ENCODE assay signal across 8 cellular contexts in the genomic region with DNA sequence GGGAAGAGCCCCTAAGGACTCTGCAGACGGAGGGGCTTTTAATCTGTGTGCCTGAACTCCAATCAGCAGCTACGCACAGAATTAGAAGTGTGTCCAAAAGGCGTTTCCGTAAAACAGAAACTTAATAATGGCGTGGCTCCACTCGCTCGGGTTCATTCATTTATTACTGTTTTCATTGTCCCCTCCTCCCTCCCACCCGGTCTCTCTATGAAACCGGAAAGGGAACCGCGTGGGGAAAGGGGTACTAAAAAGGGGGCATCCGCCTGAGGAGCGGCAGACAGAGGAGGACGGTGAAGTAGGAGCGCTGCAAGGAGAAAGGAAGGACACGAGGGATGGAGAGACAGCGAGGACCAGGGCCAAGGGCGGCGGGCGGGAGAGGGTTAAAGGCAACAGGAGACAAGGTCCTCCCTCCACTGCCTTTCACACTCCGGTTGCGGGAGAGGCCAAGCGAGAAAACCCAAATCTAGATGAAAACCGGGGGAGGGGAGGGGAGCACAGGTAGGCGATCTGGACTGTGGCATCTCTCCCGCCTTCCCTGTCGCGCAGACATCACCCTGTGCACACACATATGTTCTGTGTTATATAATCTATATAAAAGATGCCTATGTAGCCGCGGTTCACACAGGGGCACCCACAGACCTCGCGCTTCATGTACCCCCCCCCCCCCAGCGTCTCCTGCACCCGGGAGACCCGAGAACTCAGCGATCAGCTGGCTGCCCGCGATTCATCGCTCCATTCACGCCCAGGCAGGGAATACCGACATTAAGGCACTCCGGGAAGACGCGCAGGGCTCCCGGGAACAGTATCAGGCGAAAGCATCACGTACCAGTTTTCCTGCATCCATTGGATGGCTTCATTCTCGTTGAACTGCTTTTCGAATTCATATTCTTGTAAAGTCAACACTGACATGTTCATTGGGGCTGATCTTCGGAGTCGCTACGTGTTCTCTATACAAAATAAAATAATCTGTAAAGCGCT. TPM values are rescaled to one million over a fixed set of nuclear protein-coding genes. Genes with fewer than 3 reads are reported as not detected.
A peak's percentile ranks its signal among the peaks of the same experiment; 100 is the strongest.
DNase-seq lines count a peak whose midpoint lies in the region; ATAC-seq lines count a peak whose summit lies in the region.

No MANE protein-coding gene starts in this region.

- peak overlapping the region; percentile 92 for H3K27ac Mint-ChIP-seq in activated CD4-positive, alpha-beta memory T cell treated with anti-CD3 and anti-CD28 coated beads, Interleukin-2, amount 10 ng/mL, durations not matched to agents 7 days and 5 days

- DNase-seq in NCI-H510A treated with DMSO at 0.1 percent for 48 hours (lab: John Stamatoyannopoulos, UW): peak; percentile 79
- DNase-seq in activated CD4-positive, alpha-beta memory T cell treated with anti-CD3 and anti-CD28 coated beads, Interleukin-2, amount 10 ng/mL, durations not matched to agents 7 days and 5 days: peak; percentile 53
- peak; percentile 40 for DNase-seq in lung microvascular endothelial cell (ENCODE audit: low read depth in 2 of 2)
- peak; percentile 34 for DNase-seq in stimulated activated CD8-positive, alpha-beta memory T cell treated with anti-CD3 and anti-CD28 coated beads, Interleukin-12 subunit alpha, Interleukin-12 subunit beta, amount 100 ng/mL, for 4 hours (ENCODE audit: low read depth)

- no peaks in the 10 kb centered on the region for H3K9me3 Mint-ChIP-seq in activated CD4-positive, alpha-beta memory T cell treated with anti-CD3 and anti-CD28 coated beads, Interleukin-2, amount 10 ng/mL, durations not matched to agents 7 days and 5 days

- peak; percentile 2 for ATAC-seq in HG02623 (IDR thresholded peaks at IDR 0.05; ENCODE audit: unreplicated experiment)
- ATAC-seq in GM19324 (IDR thresholded peaks at IDR 0.05; ENCODE audit: low FRiP score, unreplicated experiment): no peak

- peaks cover 11% of the 10 kb centered on the region for H3K27me3 Mint-ChIP-seq in activated CD4-positive, alpha-beta memory T cell treated with anti-CD3 and anti-CD28 coated beads, Interleukin-2, amount 10 ng/mL, durations not matched to agents 7 days and 5 days

- peaks cover 32% of the 10 kb centered on the region for H3K4me1 Mint-ChIP-seq in activated CD4-positive, alpha-beta memory T cell treated with anti-CD3 and anti-CD28 coated beads, Interleukin-2, amount 10 ng/mL, durations not matched to agents 7 days and 5 days

- H3K36me3 Mint-ChIP-seq in activated CD4-positive, alpha-beta memory T cell treated with anti-CD3 and anti-CD28 coated beads, Interleukin-2, amount 10 ng/mL, durations not matched to agents 7 days and 5 days (ENCODE audit: low read depth): peaks cover 17% of the 10 kb centered on the region

- WGBS in ectodermal cell, 2 experiments: 0% methylated on average over 48 to 50 of the region's 53 CpGs

- H3K27me3 ChIP-seq in ectodermal cell (ENCODE audit: control insufficient read depth, insufficient read depth, low read length, poor library complexity, severe bottlenecking): no peaks in the 10 kb centered on the region

- peaks cover 22% of the 10 kb centered on the region for H3K4me1 ChIP-seq in ES-I3 (ENCODE audit: insufficient read depth, low read length)
- H3K4me1 ChIP-seq in ectodermal cell (ENCODE audit: control insufficient read depth, insufficient read depth, low read length): peaks cover 16% of the 10 kb centered on the region

- peak overlapping the region; percentile 91 for H3K4me3 Mint-ChIP-seq in activated CD4-positive, alpha-beta memory T cell treated with anti-CD3 and anti-CD28 coated beads, Interleukin-2, amount 10 ng/mL, durations not matched to agents 7 days and 5 days

- peak overlapping the region; percentile 86 for H3K27ac ChIP-seq in ectodermal cell (ENCODE audit: insufficient read depth, low read depth, low read length, poor library complexity, severe bottlenecking)

- peak overlapping the region; percentile 94 for H3K9ac ChIP-seq in ES-I3 (ENCODE audit: low read depth, low read length)

- H3K36me3 ChIP-seq in ES-I3 (ENCODE audit: insufficient read depth, low read length) (no peaks in the 10 kb centered on the region), ectodermal cell (ENCODE audit: control insufficient read depth, insufficient read depth, low read length) (no peaks in the 10 kb centered on the region)

- no peaks in the 10 kb centered on the region for H3K9me3 ChIP-seq in ES-I3 (ENCODE audit: control insufficient read depth, insufficient read depth, low read length)
- H3K9me3 ChIP-seq in ectodermal cell (ENCODE audit: control insufficient read depth, low read length): no peaks in the 10 kb centered on the region

- CTCF ChIA-PET in activated CD4-positive, alpha-beta memory T cell treated with anti-CD3 and anti-CD28 coated beads, Interleukin-2, amount 10 ng/mL, durations not matched to agents 7 days and 5 days (lab: Charles Lee): interaction anchor here (0.6 to 2.2 kb wide), 9 partner anchors 14 to 209 kb away, joined by 3 to 10 read pairs (median 5); no protein-coding TSS in a partner anchor

- POLR2A ChIA-PET in activated CD4-positive, alpha-beta memory T cell treated with anti-CD3 and anti-CD28 coated beads, Interleukin-2, amount 10 ng/mL, durations not matched to agents 7 days and 5 days (lab: Charles Lee): interaction anchor here (0.8 to 6.7 kb wide), 21 partner anchors 8 to 766 kb away, joined by 3 to 142 read pairs (median 4); a partner anchor contains a TSS

- H3K4me3 ChIP-seq in ectodermal cell (ENCODE audit: insufficient read depth, low read depth, low read length): peak overlapping the region; percentile 76

RNA-seq across cellular contexts. Expression of a gene that starts 0.7 kb away (rescaled TPM):
- 10 to 100 TPM; 26.8 to 27.0 TPM for total RNA-seq in activated CD4-positive, alpha-beta memory T cell treated with anti-CD3 and anti-CD28 coated beads, Interleukin-2, amount 10 ng/mL, durations not matched to agents 7 days and 5 days
- polyA plus RNA-seq in ectodermal cell (2013, experiment 1 of 4): 67.8 TPM
- 57.2 TPM for polyA plus RNA-seq in ectodermal cell (2013, experiment 2 of 4)
- 48.5 TPM for polyA plus RNA-seq in ectodermal cell (2013, experiment 3 of 4)
- 49.6 TPM for polyA plus RNA-seq in ectodermal cell (2013, experiment 4 of 4)
- total RNA-seq in lung microvascular endothelial cell: 0.99 and 2.2 TPM in 2 replicates
